9 cellular contexts compared by ENCODE assay signal in the genomic region with DNA sequence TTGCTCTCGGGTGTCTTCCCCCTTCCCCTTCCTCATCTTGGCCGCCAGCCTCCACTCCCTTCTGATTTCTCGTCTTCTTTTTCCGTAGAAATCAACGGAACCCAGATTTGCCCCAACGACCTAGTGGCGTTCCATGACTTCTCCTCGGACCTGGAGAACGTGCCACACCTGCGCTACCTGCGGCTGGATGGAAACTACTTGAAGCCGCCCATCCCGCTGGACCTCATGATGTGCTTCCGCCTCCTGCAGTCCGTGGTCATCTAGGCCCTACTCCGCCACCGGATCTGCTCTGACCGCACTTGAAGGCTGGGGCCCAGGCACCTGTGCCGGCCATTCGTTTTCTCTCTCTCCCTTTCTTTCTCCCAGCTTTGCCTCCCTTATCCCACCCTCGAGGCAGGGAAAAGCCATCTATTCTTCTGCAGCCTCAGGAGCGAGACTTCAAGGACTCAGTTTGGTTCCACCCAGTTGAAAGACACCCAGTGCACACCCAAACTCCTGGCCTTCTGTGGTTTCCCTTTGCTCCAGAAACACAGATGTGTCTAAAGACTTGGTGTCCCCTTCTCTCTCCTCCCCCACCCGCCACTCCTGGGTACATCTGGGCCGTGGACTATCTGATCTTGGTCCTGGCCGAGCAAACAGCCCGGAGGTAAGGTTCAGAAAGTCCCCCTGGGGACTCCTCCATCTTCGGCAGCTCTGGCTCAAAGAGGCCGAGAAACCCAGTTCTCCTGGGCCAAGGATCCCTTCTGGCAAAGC. TPM values are rescaled to one million over a fixed set of nuclear protein-coding genes. Genes with fewer than 3 reads are reported as not detected.
A peak's percentile ranks its signal among the peaks of the same experiment; 100 is the strongest.
DNase-seq lines count a peak whose midpoint lies in the region; ATAC-seq and TF ChIP-seq lines count a peak whose summit lies in the region.
"Had no signal": no experiment of that assay in that cellular context is flagged by ENCODE, and none has a peak within 500 bp of the region (broad histone marks: within the 10 kb centered on the region; RNA-seq: fewer than 3 reads in every experiment).

No MANE protein-coding gene starts in this region.

- ATAC-seq in omental fat pad (ENCODE audit: low FRiP score) (peak; percentile 17), HG02798 (IDR thresholded peaks at IDR 0.05; ENCODE audit: poor library complexity, unreplicated experiment) (no peak)

- H3F3A ChIP-seq in PC-9 (ENCODE audit: insufficient read depth, low read depth), result peaks cover 2% of the 10 kb centered on the region; the same call in 1 of the 2 replicates

- H2AFZ ChIP-seq in PC-9, result peak overlapping the region; percentile 84; the same call in 1 of the 2 replicates

- H3K4me1 ChIP-seq in BLaER1 treated with 17β-estradiol and CSF1 and Interleukin-3, amounts not matched to agents 10 nM and 100 nM, result peaks cover 10 to 22% (median 12%) of the 10 kb centered on the region in 10 experiments; a peak in 17 of 20 replicates
- H3K4me1 ChIP-seq in PC-9 (replicated peaks; ENCODE audit: insufficient read depth) (peaks cover 4% of the 10 kb centered on the region), esophagus (ENCODE audit: control insufficient read depth in 2 of 2, insufficient read depth in 2 of 2, low read length in 1 of 2) (peaks cover 0 to 3% of the 10 kb centered on the region in 2 donors)

- CTCF ChIA-PET in PC-9 (lab: Charles Lee), result no interaction called here

- peak overlapping the region in 9 of 11 experiments; percentile 51 to 78 (median 72); a peak in 18 of 22 replicates for H3K27ac ChIP-seq in BLaER1 treated with 17β-estradiol and CSF1 and Interleukin-3, amounts not matched to agents 10 nM and 100 nM
- no peak overlapping the region for H3K27ac ChIP-seq in PC-9
- peak overlapping the region; percentile 62 to 68 for H3K27ac ChIP-seq in esophagus (ENCODE audit: low read depth in 2 of 2, low read length in 1 of 2)

- H3K4me3 ChIP-seq in BLaER1 treated with 17β-estradiol and CSF1 and Interleukin-3, amounts not matched to agents 10 nM and 100 nM, result no peak overlapping the region; a peak in 1 of 20 replicates
- H3K4me3 ChIP-seq in PC-9, result peak overlapping the region; percentile 56; the same call in 1 of the 2 replicates
- H3K4me3 ChIP-seq in esophagus (ENCODE audit: low read depth in 1 of 2, low read length in 2 of 2), result no peak overlapping the region
- H3K4me3 ChIP-seq: mucosa of descending colon had no signal

- peak overlapping the region in 10 of 11 experiments; percentile 50 to 82 (median 64); a peak in 16 of 22 replicates for H3K4me2 ChIP-seq in BLaER1 treated with 17β-estradiol and CSF1 and Interleukin-3, amounts not matched to agents 10 nM and 100 nM
- peak overlapping the region; percentile 77 for H3K4me2 ChIP-seq in PC-9

- no peaks in the 10 kb centered on the region for H3K9me3 ChIP-seq in BLaER1 treated with 17β-estradiol and CSF1 and Interleukin-3, amounts not matched to agents 10 nM and 100 nM (replicated peaks in 1 of 11)
- H3K9me3 ChIP-seq in PC-9 (ENCODE audit: insufficient read depth, low read depth) (no peaks in the 10 kb centered on the region), esophagus (ENCODE audit: control insufficient read depth in 2 of 2, insufficient read depth in 1 of 2, low read depth in 1 of 2, low read length in 1 of 2) (no peaks in the 10 kb centered on the region)
- H3K9me3 ChIP-seq: mucosa of descending colon had no signal

- no peaks in the 10 kb centered on the region for H4K20me1 ChIP-seq in BLaER1 treated with 17β-estradiol and CSF1 and Interleukin-3, amounts not matched to agents 10 nM and 100 nM
- no peaks in the 10 kb centered on the region for H4K20me1 ChIP-seq in PC-9 (ENCODE audit: insufficient read depth)

- no peaks in the 10 kb centered on the region for H3K79me2 ChIP-seq in PC-9 (ENCODE audit: low read depth)

- no peaks in the 10 kb centered on the region for H3K27me3 ChIP-seq in BLaER1 treated with 17β-estradiol and CSF1 and Interleukin-3, amounts not matched to agents 10 nM and 100 nM
- H3K27me3 ChIP-seq in PC-9 (ENCODE audit: insufficient read depth, low read depth) (no peaks in the 10 kb centered on the region), esophagus (ENCODE audit: control insufficient read depth in 1 of 2, insufficient read depth in 2 of 2, low read length in 2 of 2) (no peaks in the 10 kb centered on the region)

- POLR2A ChIA-PET in PC-9 (lab: Charles Lee; ENCODE audit: unreplicated experiment), result no interaction called here

- BruUV-seq in PC-9 (replicated peaks; lab: Mats Ljungman, UMichigan), result no TSS peak

- TF ChIP-seq CTCF in PC-9 (conservative IDR thresholded peaks at IDR 0.05), result no peak
- no peak for TF ChIP-seq CTCF in omental fat pad (IDR thresholded peaks at IDR 0.05)

- intact Hi-C loops in PC-9 (cut with micrococcal nuclease; ENCODE audit: unreplicated experiment), result loop anchor here (1.0 to 5.0 kb wide), 3 partner anchors 146 to 216 kb away; no protein-coding TSS in a partner anchor

- no peak for DNase-seq in PC-9
- no peak for DNase-seq in omental fat pad (ENCODE audit: low spot score)
- DNase-seq in NCI-H226, result no peak
- no peak for DNase-seq in NCI-H2227 (lab: John Stamatoyannopoulos, UW; ENCODE audit: unreplicated experiment)
- DNase-seq in OCI-M2 (lab: John Stamatoyannopoulos, UW; ENCODE audit: unreplicated experiment), result no peak

- H3K9me2 ChIP-seq in PC-9 (ENCODE audit: insufficient read depth), result no peaks in the 10 kb centered on the region

- no peaks in the 10 kb centered on the region for H3K36me3 ChIP-seq in BLaER1 treated with 17β-estradiol and CSF1 and Interleukin-3, amounts not matched to agents 10 nM and 100 nM
- no peaks in the 10 kb centered on the region for H3K36me3 ChIP-seq in PC-9 (ENCODE audit: low read depth)
- H3K36me3 ChIP-seq in esophagus (ENCODE audit: control insufficient read depth in 2 of 2, insufficient read depth in 2 of 2, low read length in 1 of 2), result peaks cover 0 to 3% of the 10 kb centered on the region in 2 donors

- H3K9ac ChIP-seq in BLaER1 treated with 17β-estradiol and CSF1 and Interleukin-3, amounts not matched to agents 10 nM and 100 nM, result peak overlapping the region in 7 of 11 experiments; percentile 13 to 68 (median 63); a peak in 5 of 22 replicates

- WGBS in esophagus, 2 donors, result 85 to 87% methylated on average over 28 of the region's 28 CpGs

RNA-seq across cellular contexts. Expression of gene OPTC, which starts 7.2 kb away (rescaled TPM):
- total RNA-seq in PC-9 (2021) (not detected in 2 replicates), omental fat pad (not detected)
- polyA plus RNA-seq in esophagus, result not detected
- total RNA-seq: mucosa of descending colon had no signal

RNA-seq across cellular contexts. Expression of gene PRELP, which starts 11.2 kb away (rescaled TPM):
- total RNA-seq in PC-9 (2021), result not detected in 2 replicates
- 10 to 100 TPM in 1 of 2 donors, 1 to 10 TPM in 1; 6.5 to 27.8 TPM for polyA plus RNA-seq in esophagus
- 100 to 1,000 TPM in 1 of 4 donors, 10 to 100 TPM in 3; 67.3 to 115 (median 83.2) TPM for total RNA-seq in omental fat pad

Comparison
In these comparisons a context has a peak if more than half of its experiments do, and no peak if none do; other contexts are left out.
1. RNA of gene PRELP, which starts 11.2 kb away (total RNA-seq): 67.3 to 115 TPM in omental fat pad; not detected in PC-9; every median in the first group is over 10 times any median in the second.